In the genomic region with DNA sequence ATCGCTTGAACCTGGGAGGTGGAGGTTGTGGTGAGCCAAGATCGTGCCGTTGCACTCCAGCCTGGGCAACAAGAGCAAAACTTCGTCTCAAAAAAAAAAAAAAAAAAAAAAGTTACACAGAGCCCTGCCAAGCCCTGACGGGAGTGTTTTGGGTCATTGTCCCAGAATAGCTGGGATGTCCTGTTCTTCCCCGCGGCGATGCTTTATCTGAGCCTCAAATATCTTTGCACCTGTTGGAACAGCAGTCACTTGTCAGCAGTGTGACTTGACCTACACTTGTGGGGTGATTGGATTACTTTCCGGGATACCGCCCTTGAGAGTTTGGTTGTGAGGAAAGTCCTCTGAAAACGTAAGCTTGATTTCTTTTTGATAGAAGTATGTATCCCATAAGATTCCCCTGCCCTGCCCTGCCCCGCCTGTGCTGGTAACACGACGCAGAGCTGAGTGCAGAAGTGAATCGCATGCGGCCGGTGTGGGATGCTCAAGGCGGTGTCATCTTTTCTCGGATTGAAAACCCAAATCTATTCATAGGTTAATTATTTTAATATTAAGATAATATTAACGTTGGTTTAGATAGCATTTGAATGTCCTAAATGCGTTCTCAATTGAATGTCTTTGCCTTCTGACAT, we compare ENCODE assay signal across 1 cellular context.
TF ChIP-seq lines count a peak whose summit lies in the region.

No MANE protein-coding gene starts in this region.

TF ChIP-seq in H1, 55 proteins besides CTCF, POLR2A, EP300 and RAD21:
- no peak for TF ChIP-seq TAF7 (optimal IDR thresholded peaks at IDR 0.05; ENCODE audit: borderline replicate concordance, low read depth, low read length)
- no peak for TF ChIP-seq BACH1 (IDR thresholded peaks at IDR 0.05; ENCODE audit: low read length)
- TF ChIP-seq RFX5 (IDR thresholded peaks at IDR 0.05; ENCODE audit: borderline replicate concordance, low read depth, low read length): no peak
- TF ChIP-seq, protein P1, sequence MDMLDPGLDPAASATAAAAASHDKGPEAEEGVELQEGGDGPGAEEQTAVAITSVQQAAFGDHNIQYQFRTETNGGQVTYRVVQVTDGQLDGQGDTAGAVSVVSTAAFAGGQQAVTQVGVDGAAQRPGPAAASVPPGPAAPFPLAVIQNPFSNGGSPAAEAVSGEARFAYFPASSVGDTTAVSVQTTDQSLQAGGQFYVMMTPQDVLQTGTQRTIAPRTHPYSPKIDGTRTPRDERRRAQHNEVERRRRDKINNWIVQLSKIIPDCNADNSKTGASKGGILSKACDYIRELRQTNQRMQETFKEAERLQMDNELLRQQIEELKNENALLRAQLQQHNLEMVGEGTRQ (IDR thresholded peaks at IDR 0.05; ENCODE audit: low read length): no peak
- no peak for TF ChIP-seq CBX8 (IDR thresholded peaks at IDR 0.05; ENCODE audit: borderline replicate concordance, low read depth, low read length)
- TF ChIP-seq, protein P2, sequence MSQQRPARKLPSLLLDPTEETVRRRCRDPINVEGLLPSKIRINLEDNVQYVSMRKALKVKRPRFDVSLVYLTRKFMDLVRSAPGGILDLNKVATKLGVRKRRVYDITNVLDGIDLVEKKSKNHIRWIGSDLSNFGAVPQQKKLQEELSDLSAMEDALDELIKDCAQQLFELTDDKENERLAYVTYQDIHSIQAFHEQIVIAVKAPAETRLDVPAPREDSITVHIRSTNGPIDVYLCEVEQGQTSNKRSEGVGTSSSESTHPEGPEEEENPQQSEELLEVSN (IDR thresholded peaks at IDR 0.05): no peak
- TF ChIP-seq FOSL1 (IDR thresholded peaks at IDR 0.05; ENCODE audit: insufficient read depth, low read depth, low read length): no peak
- no peak for TF ChIP-seq SIN3A (conservative IDR thresholded peaks at IDR 0.05 in 1 of 2, IDR thresholded peaks at IDR 0.05 in 1 of 2; ENCODE audit: low read depth in 1 of 2, low read length in 2 of 2)
- TF ChIP-seq BCL11A (IDR thresholded peaks at IDR 0.05; ENCODE audit: low read depth in 2 of 2, low read length in 2 of 2): no peak
- TF ChIP-seq, protein P3, sequence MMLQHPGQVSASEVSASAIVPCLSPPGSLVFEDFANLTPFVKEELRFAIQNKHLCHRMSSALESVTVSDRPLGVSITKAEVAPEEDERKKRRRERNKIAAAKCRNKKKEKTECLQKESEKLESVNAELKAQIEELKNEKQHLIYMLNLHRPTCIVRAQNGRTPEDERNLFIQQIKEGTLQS (IDR thresholded peaks at IDR 0.05; ENCODE audit: insufficient read depth, low read depth, low read length): no peak
- TF ChIP-seq CREB1 (IDR thresholded peaks at IDR 0.05): no peak
- no peak for TF ChIP-seq JUND (IDR thresholded peaks at IDR 0.05; ENCODE audit: low read length)
- TF ChIP-seq RXRA (IDR thresholded peaks at IDR 0.05; ENCODE audit: insufficient read depth, low read depth, low read length): no peak
